Comparison of ENCODE assay signal across 11 cellular contexts in genomic region chr9:130327781-130328348, GRCh38.
DNase-seq lines count a peak whose midpoint lies in the region; ATAC-seq and TF ChIP-seq lines count a peak whose summit lies in the region.
"Had no signal": no experiment of that assay in that cellular context is flagged by ENCODE, and none has a peak within 500 bp of the region (broad histone marks: within the 10 kb centered on the region; RNA-seq: fewer than 3 reads in every experiment).

No MANE protein-coding gene starts in this region.

- CTCF ChIA-PET in AG04450 (lab: Charles Lee): interaction anchor here (0.8 kb wide), 1 partner anchor 13 kb away, joined by 5 read pairs; no protein-coding TSS in a partner anchor

- DNase-seq in AG04450 (ENCODE audit: low read depth, low spot score) (peak; percentile 6), RPMI7951 (ENCODE audit: low read depth) (peak; percentile 41), glomerular visceral epithelial cell (ENCODE audit: extremely low spot score) (peak; percentile 35), omental fat pad (ENCODE audit: low spot score) (peak; percentile 37), OCI-M2 (lab: John Stamatoyannopoulos, UW; ENCODE audit: unreplicated experiment) (no peak), cerebellum (ENCODE audit: low spot score) (no peak), NCI-H2107 treated with DMSO at 0.1 percent for 48 hours (lab: John Stamatoyannopoulos, UW; ENCODE audit: unreplicated experiment) (no peak)
- DNase-seq: activated T-cell treated with anti-CD3 and anti-CD28 coated beads, Interleukin-2, amount 50 U/mL, for 4 hours; head of caudate nucleus had no signal

- ATAC-seq in omental fat pad (ENCODE audit: low FRiP score): peak; percentile 48
- ATAC-seq in GM19035 (IDR thresholded peaks at IDR 0.05; ENCODE audit: unreplicated experiment): no peak

- POLR2A ChIA-PET in AG04450 (lab: Yijun Ruan, JAX): interaction anchor here (0.7 kb wide), 1 partner anchor 16 kb away, joined by 3 read pairs; no protein-coding TSS in a partner anchor

- H3K9me3 ChIP-seq in AG04450 (ENCODE audit: control insufficient read depth, insufficient read depth, low read length): no peaks in the 10 kb centered on the region; the same call in 1 of the 2 replicates
- H3K9me3 ChIP-seq: HAP-1 had no signal

- peaks cover 49% of the 10 kb centered on the region for H3K27me3 ChIP-seq in AG04450 (ENCODE audit: control insufficient read depth, insufficient read depth, low read length)

- 0 out of 2 replicates have a peak overlapping the region, but pooled peaks have one; percentile 4 for H3K4me3 ChIP-seq in AG04450 (ENCODE audit: low read depth, low read length)
- H3K4me3 ChIP-seq: HAP-1 had no signal

- peak overlapping the region; percentile 52 for H3K27ac ChIP-seq in AG04450 (ENCODE audit: low read depth, low read length)

- TF ChIP-seq CTCF in AG04450 (IDR thresholded peaks at IDR 0.05; ENCODE audit: low read depth, low read length): no peak
- no peak for TF ChIP-seq CTCF in omental fat pad (IDR thresholded peaks at IDR 0.05)

Comparison
In these comparisons a context has a peak if more than half of its experiments do, and no peak if none do; other contexts are left out.
1. DNase-seq: peak in AG04450 (single experiment), RPMI7951 (single experiment), glomerular visceral epithelial cell (single experiment) and omental fat pad (single experiment); none in OCI-M2 (single experiment), cerebellum (single experiment) and NCI-H2107 treated with DMSO at 0.1 percent for 48 hours (single experiment).